ENCODE assay signal across 8 cellular contexts in genomic region chr6:116571683-116572000, GRCh38. TPM values are rescaled to one million over a fixed set of nuclear protein-coding genes. Genes with fewer than 3 reads are reported as not detected.
DNase-seq lines count a peak whose midpoint lies in the region; TF ChIP-seq lines count a peak whose summit lies in the region.

No MANE protein-coding gene starts in this region.

- no peak for DNase-seq in fibroblast of villous mesenchyme (ENCODE audit: low read depth)
- no peak for DNase-seq in retinal pigment epithelial cell (ENCODE audit: low read depth)
- DNase-seq in NCI-H82 (lab: John Stamatoyannopoulos, UW): no peak
- DNase-seq in posterior cingulate gyrus: no peak
- no peak for DNase-seq in NCI-H1105 (lab: John Stamatoyannopoulos, UW)
- DNase-seq in NCI-H1930 (lab: John Stamatoyannopoulos, UW): no peak

- H3K4me3 ChIP-seq in GM08714 (ENCODE audit: low read length) (peak overlapping the region; percentile 91), fibroblast of villous mesenchyme (ENCODE audit: low read depth, low read length) (peak overlapping the region; percentile 94), retinal pigment epithelial cell (ENCODE audit: low read length) (peak overlapping the region; percentile 99)

- intact Hi-C loops in posterior cingulate gyrus (cut with DNase I): loop anchor here (1.0 to 5.0 kb wide), 3 partner anchors 45 to 354 kb away; partner anchors contain the start of genes RSPH4A and TSPYL1

- H3K27ac ChIP-seq in VCaP: peak overlapping the region; percentile 90

- TF ChIP-seq CTCF in VCaP (conservative IDR thresholded peaks at IDR 0.05) (no peak), fibroblast of villous mesenchyme (IDR thresholded peaks at IDR 0.05; ENCODE audit: insufficient read depth, low read depth, low read length) (no peak), retinal pigment epithelial cell (conservative IDR thresholded peaks at IDR 0.05; ENCODE audit: low read depth, low read length) (no peak)

RNA-seq across cellular contexts. Expression of gene RWDD1, which starts 0.3 kb away (rescaled TPM):
- 31.9 and 45.3 TPM in 2 replicates for total RNA-seq in fibroblast of villous mesenchyme

RNA-seq across cellular contexts. Expression of gene CALHM4, which starts 18.1 kb away (rescaled TPM):
- not detected in 2 replicates for total RNA-seq in fibroblast of villous mesenchyme

RNA-seq across cellular contexts. Expression of gene TRAPPC3L, which starts 26.2 kb away (rescaled TPM):
- total RNA-seq in fibroblast of villous mesenchyme: under 0.01 TPM in 1 of 2 replicates, not detected in the other

RNA-seq across cellular contexts. Expression of gene RSPH4A, which starts 44.6 kb away (rescaled TPM):
- under 0.01 and 0.32 TPM in 2 replicates for total RNA-seq in fibroblast of villous mesenchyme
